ENCODE assay signal across 13 cellular contexts in the genomic region with DNA sequence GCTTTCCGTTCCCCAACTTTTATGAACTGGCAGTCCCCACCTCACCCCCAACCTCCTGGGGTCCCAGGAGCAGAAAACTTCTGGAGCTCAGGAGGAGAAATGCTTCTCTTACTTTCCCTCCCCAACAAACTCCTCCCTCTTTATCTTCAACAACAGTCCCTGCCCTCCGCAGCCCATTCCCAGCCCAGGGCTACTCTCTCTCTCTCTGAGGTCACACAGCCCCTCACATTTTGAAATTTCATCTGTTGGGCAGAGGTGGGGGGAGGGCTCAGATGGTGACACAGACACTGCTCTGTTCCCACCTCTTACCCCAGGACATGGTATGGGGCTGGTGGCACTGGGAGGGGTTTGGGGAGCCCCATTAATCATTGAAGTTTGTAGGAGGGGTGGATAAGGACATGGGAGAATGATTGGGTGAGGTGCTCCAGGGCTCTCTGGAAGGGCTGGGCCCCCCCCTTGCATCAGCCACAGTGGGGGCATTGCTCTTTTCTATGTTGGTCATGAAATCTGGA. TPM values are rescaled to one million over a fixed set of nuclear protein-coding genes. Genes with fewer than 3 reads are reported as not detected.
DNase-seq lines count a peak whose midpoint lies in the region; ATAC-seq and TF ChIP-seq lines count a peak whose summit lies in the region.
"Had no signal": no experiment of that assay in that cellular context is flagged by ENCODE, and none has a peak within 500 bp of the region (broad histone marks: within the 10 kb centered on the region; RNA-seq: fewer than 3 reads in every experiment).

No MANE protein-coding gene starts in this region.

- H3K27ac Mint-ChIP-seq in activated naive CD8-positive, alpha-beta T cell treated with anti-CD3 and anti-CD28 coated beads for 36 hours, result peak overlapping the region; percentile 99
- H3K27ac Mint-ChIP-seq: mesothelial cell of epicardium had no signal

- H3K27ac ChIP-seq in OCI-LY3 (ENCODE audit: low read length), result peak overlapping the region; percentile 100
- H3K27ac ChIP-seq: prostate gland, uterus had no signal

- H3K9me3 Mint-ChIP-seq in activated naive CD8-positive, alpha-beta T cell treated with anti-CD3 and anti-CD28 coated beads for 36 hours, result no peaks in the 10 kb centered on the region
- H3K9me3 Mint-ChIP-seq: mesothelial cell of epicardium had no signal

- H3K27me3 ChIP-seq in OCI-LY3 (ENCODE audit: low read depth, low read length), result no peaks in the 10 kb centered on the region
- H3K27me3 ChIP-seq: uterus had no signal

- H3K79me2 ChIP-seq in OCI-LY3 (ENCODE audit: low read length), result peaks cover 100% of the 10 kb centered on the region

- peaks cover 24% of the 10 kb centered on the region for H3K36me3 ChIP-seq in OCI-LY3 (replicated peaks; ENCODE audit: low read depth, low read length)
- H3K36me3 ChIP-seq: prostate gland, uterus had no signal

- ATAC-seq in HG02938 (IDR thresholded peaks at IDR 0.05; ENCODE audit: unreplicated experiment), result no peak

- peaks cover 57% of the 10 kb centered on the region for H3K36me3 Mint-ChIP-seq in activated naive CD8-positive, alpha-beta T cell treated with anti-CD3 and anti-CD28 coated beads for 36 hours
- H3K36me3 Mint-ChIP-seq: mesothelial cell of epicardium had no signal

- H3K9ac ChIP-seq in OCI-LY3 (ENCODE audit: low read length), result peak overlapping the region; percentile 82

- peak overlapping the region; percentile 72 for H3K4me3 Mint-ChIP-seq in activated naive CD8-positive, alpha-beta T cell treated with anti-CD3 and anti-CD28 coated beads for 36 hours
- H3K4me3 Mint-ChIP-seq: mesothelial cell of epicardium had no signal

- no peaks in the 10 kb centered on the region for H3K27me3 Mint-ChIP-seq in activated naive CD8-positive, alpha-beta T cell treated with anti-CD3 and anti-CD28 coated beads for 36 hours

- H3K9me3 ChIP-seq in OCI-LY3 (ENCODE audit: insufficient read depth, low read length), result no peaks in the 10 kb centered on the region
- H3K9me3 ChIP-seq: prostate gland, uterus had no signal

- no peak for TF ChIP-seq CTCF in OCI-LY3 (IDR thresholded peaks at IDR 0.05; ENCODE audit: low read depth, low read length)

- peaks cover 71% of the 10 kb centered on the region for H3K4me1 ChIP-seq in OCI-LY3 (ENCODE audit: low read length)
- H3K4me1 ChIP-seq: prostate gland had no signal

- H2AFZ ChIP-seq in OCI-LY3 (ENCODE audit: low read depth, low read length), result no peak overlapping the region

- H3K4me3 ChIP-seq in OCI-LY3 (ENCODE audit: low read length), result peak overlapping the region; percentile 84
- H3K4me3 ChIP-seq: prostate gland, uterus had no signal

- peaks cover 74% of the 10 kb centered on the region for H3K4me1 Mint-ChIP-seq in activated naive CD8-positive, alpha-beta T cell treated with anti-CD3 and anti-CD28 coated beads for 36 hours

- peak; percentile 11 for DNase-seq in activated T-cell treated with anti-CD3 and anti-CD28 coated beads for 24 hours (ENCODE audit: low read depth)
- no peak for DNase-seq in activated T-cell treated with anti-CD3 and anti-CD28 coated beads, Interleukin-2, amount 50 U/mL, for 1 hour
- peak; percentile 58 for DNase-seq in activated naive CD8-positive, alpha-beta T cell treated with anti-CD3 and anti-CD28 coated beads for 36 hours
- DNase-seq in stimulated activated CD8-positive, alpha-beta memory T cell treated with anti-CD3 and anti-CD28 coated beads, Interleukin-4, amount 100 ng/mL, for 48 hours, result peak; percentile 58
- DNase-seq in NCI-H1930 (lab: John Stamatoyannopoulos, UW), result no peak
- no peak for DNase-seq in NK-92 treated with Interleukin-12 subunit alpha and Interleukin-12 subunit beta, amount 100 ng/mL, for 24 hours (lab: John Stamatoyannopoulos, UW)
- DNase-seq: NCI-H1417, NCI-H526 treated with DMSO at 0.1 percent for 48 hours, uterus had no signal

- H3K4me2 ChIP-seq in OCI-LY3 (ENCODE audit: low read length), result peak overlapping the region; percentile 97

- peaks cover 28% of the 10 kb centered on the region for H4K20me1 ChIP-seq in OCI-LY3 (ENCODE audit: insufficient read depth, low read length)

RNA-seq across cellular contexts. Expression of a gene that starts 6.0 kb away (rescaled TPM):
- 100 to 1,000 TPM; 131 to 134 TPM for total RNA-seq in activated naive CD8-positive, alpha-beta T cell treated with anti-CD3 and anti-CD28 coated beads for 36 hours

Comparison
In these comparisons a context has a peak if more than half of its experiments do, and no peak if none do; other contexts are left out.
1. DNase-seq: peak in activated T-cell treated with anti-CD3 and anti-CD28 coated beads for 24 hours (single experiment), activated naive CD8-positive, alpha-beta T cell treated with anti-CD3 and anti-CD28 coated beads for 36 hours (single experiment) and stimulated activated CD8-positive, alpha-beta memory T cell treated with anti-CD3 and anti-CD28 coated beads, Interleukin-4, amount 100 ng/mL, for 48 hours (single experiment); none in activated T-cell treated with anti-CD3 and anti-CD28 coated beads, Interleukin-2, amount 50 U/mL, for 1 hour (single experiment), NCI-H1930 (0 of 2) and NK-92 treated with Interleukin-12 subunit alpha and Interleukin-12 subunit beta, amount 100 ng/mL, for 24 hours (single experiment).